In genomic region chr1:203038891-203039608, GRCh38 we compare ENCODE assay signal across 9 cellular contexts. TPM values are rescaled to one million over a fixed set of nuclear protein-coding genes. Genes with fewer than 3 reads are reported as not detected.
DNase-seq lines count a peak whose midpoint lies in the region; ATAC-seq, FAIRE-seq and TF ChIP-seq lines count a peak whose summit lies in the region.
"Had no signal": no experiment of that assay in that cellular context is flagged by ENCODE, and none has a peak within 500 bp of the region (broad histone marks: within the 10 kb centered on the region; RNA-seq: fewer than 3 reads in every experiment).

No MANE protein-coding gene starts in this region.

- no peak overlapping the region for H2AFZ ChIP-seq in endothelial cell of umbilical vein (ENCODE audit: low read depth, low read length)

- peak; percentile 87 for DNase-seq in D341Med (ENCODE audit: low spot score)
- DNase-seq in NCI-H82 treated with DMSO at 0.1 percent for 48 hours (lab: John Stamatoyannopoulos, UW; ENCODE audit: unreplicated experiment), result peak; percentile 73
- peak; percentile 24 to 34 for DNase-seq in activated CD8-positive, alpha-beta memory T cell treated with anti-CD3 and anti-CD28 coated beads for 4 hours (ENCODE audit: low read depth in 2 of 2)
- peak; percentile 57 for DNase-seq in endothelial cell of umbilical vein (ENCODE audit: low read depth, low spot score)
- DNase-seq in mucosa of descending colon, result peak; percentile 63 to 88 (median 76)
- peak; percentile 20 to 40 for DNase-seq in stimulated activated CD8-positive, alpha-beta memory T cell treated with anti-CD3 and anti-CD28 coated beads, Interleukin-7, amount 100 ng/mL, for 1 hour (ENCODE audit: low read depth in 2 of 2)
- no peak for DNase-seq in H54 (ENCODE audit: insufficient read length, low spot score)

- H3K4me2 ChIP-seq in endothelial cell of umbilical vein (ENCODE audit: insufficient read depth, low read length), result no peak overlapping the region

- no TSS peak for BruUV-seq in endothelial cell of umbilical vein (replicated peaks; lab: Mats Ljungman, UMichigan)

- H3K27ac ChIP-seq in endothelial cell of umbilical vein (ENCODE audit: insufficient read depth, low read depth, low read length), result no peak overlapping the region

- intact Hi-C loops in endothelial cell of umbilical vein (cut with micrococcal nuclease) (loop anchor here (1.0 to 10.0 kb wide), 5 partner anchors 78 to 286 kb away; no protein-coding TSS in a partner anchor), mucosa of descending colon (cut with DNase I, micrococcal nuclease) (loop anchor here in 1 of 2 donors (2.0 kb wide), 1 partner anchor 134 kb away; no protein-coding TSS in a partner anchor)

- no peaks in the 10 kb centered on the region for H4K20me1 ChIP-seq in endothelial cell of umbilical vein (replicated peaks; ENCODE audit: control insufficient read depth, extremely low read depth, insufficient read depth, low read length)

- H3K27me3 ChIP-seq in endothelial cell of umbilical vein (ENCODE audit: control insufficient read depth in 2 of 2, insufficient read depth in 2 of 2, low read length in 2 of 2), result peaks cover 0 to 18% of the 10 kb centered on the region in 2 experiments

- peak; percentile 86 for TF ChIP-seq CTCF in endothelial cell of umbilical vein (IDR thresholded peaks at IDR 0.05; ENCODE audit: extremely low read depth in 1 of 2, insufficient read depth in 1 of 2, low read depth in 1 of 2, low read length in 2 of 2)
- TF ChIP-seq CTCF in mucosa of descending colon (IDR thresholded peaks at IDR 0.05), result peak; percentile 76

- H3K4me3 ChIP-seq in endothelial cell of umbilical vein (replicated peaks in 1 of 3; ENCODE audit: insufficient read depth in 1 of 3, low read depth in 1 of 3, low read length in 3 of 3), result no peak overlapping the region
- no peak overlapping the region for H3K4me3 ChIP-seq in mucosa of descending colon

- no peak overlapping the region for H3K9ac ChIP-seq in endothelial cell of umbilical vein (replicated peaks; ENCODE audit: extremely low read depth, insufficient read depth, low read length)

- H3K9me3 ChIP-seq in endothelial cell of umbilical vein (replicated peaks; ENCODE audit: control insufficient read depth, insufficient read depth, low read length), result no peaks in the 10 kb centered on the region
- H3K9me3 ChIP-seq in mucosa of descending colon, result no peaks in the 10 kb centered on the region

- ATAC-seq in HG03103 (IDR thresholded peaks at IDR 0.05; ENCODE audit: low read depth, unreplicated experiment) (peak; percentile 58), mucosa of descending colon (peak; percentile 88)

- H3K9me1 ChIP-seq in endothelial cell of umbilical vein (replicated peaks; ENCODE audit: control insufficient read depth, extremely low read depth, insufficient read depth, low read length), result no peaks in the 10 kb centered on the region

- CTCF ChIA-PET in endothelial cell of umbilical vein (lab: Charles Lee), result interaction anchor here (0.5 to 7.3 kb wide), 41 partner anchors 10 to 402 kb away, joined by 3 to 363 read pairs (median 5); partner anchors contain the start of genes MYBPH, PPFIA4 and TMEM183A

- dilution Hi-C loops in endothelial cell of umbilical vein (cut with MboI; ENCODE audit: extremely low pct_ligation_motif_present, low sequenced_read_pairs), result no loop called here

- H3K79me2 ChIP-seq in endothelial cell of umbilical vein (ENCODE audit: control insufficient read depth, insufficient read depth, low read length), result no peaks in the 10 kb centered on the region

- no peaks in the 10 kb centered on the region for H3K36me3 ChIP-seq in endothelial cell of umbilical vein (ENCODE audit: control insufficient read depth in 2 of 2, extremely low read depth in 1 of 2, insufficient read depth in 2 of 2, low read length in 2 of 2)
- no peaks in the 10 kb centered on the region for H3K36me3 ChIP-seq in mucosa of descending colon (ENCODE audit: low read depth)

- TF ChIP-seq POLR2A in endothelial cell of umbilical vein (IDR thresholded peaks at IDR 0.05; ENCODE audit: low read depth, low read length) (no peak), H54 (IDR thresholded peaks at IDR 0.05; ENCODE audit: low read depth, low read length) (no peak)

- peak; percentile 94 for FAIRE-seq in endothelial cell of umbilical vein (lab: Jason Lieb, UNC)
- no peak for FAIRE-seq in H54 (lab: Jason Lieb, UNC)

- H3K4me1 ChIP-seq in endothelial cell of umbilical vein (ENCODE audit: control insufficient read depth, extremely low read depth, insufficient read depth, low read length) (no peaks in the 10 kb centered on the region), mucosa of descending colon (ENCODE audit: low read depth) (no peaks in the 10 kb centered on the region)

- POLR2A ChIA-PET in endothelial cell of umbilical vein (lab: Charles Lee), result interaction anchor here (1.0 kb wide), 1 partner anchor 177 kb away, joined by 3 read pairs; no protein-coding TSS in a partner anchor

TF ChIP-seq in endothelial cell of umbilical vein, 7 proteins besides CTCF, POLR2A, EP300 and RAD21:
- TF ChIP-seq POLR2AphosphoS5 (IDR thresholded peaks at IDR 0.05; ENCODE audit: insufficient read depth, low read depth, low read length) (no peak), MAX (IDR thresholded peaks at IDR 0.05; ENCODE audit: insufficient read depth, insufficient read length) (no peak), MYC (IDR thresholded peaks at IDR 0.05; ENCODE audit: low read depth, low read length) (no peak), GATA2 (IDR thresholded peaks at IDR 0.05; ENCODE audit: insufficient read depth, insufficient read length, low read depth, low read length) (no peak), FOS (IDR thresholded peaks at IDR 0.05; ENCODE audit: borderline replicate concordance, insufficient read depth, low read length) (no peak), EZH2 (IDR thresholded peaks at IDR 0.05; ENCODE audit: borderline replicate concordance, low read depth, low read length, severe bottlenecking) (no peak), JUN (IDR thresholded peaks at IDR 0.05; ENCODE audit: borderline replicate concordance, insufficient read depth, insufficient read length, low read depth) (no peak)

RNA-seq across cellular contexts. Expression of gene PPFIA4, which starts 12.8 kb away (rescaled TPM):
- total RNA-seq in endothelial cell of umbilical vein (0.16 and 0.22 TPM in 2 replicates), mucosa of descending colon (1 to 10 TPM in 1 of 3 donors, under 1 TPM in 2; 0.43 to 4.0 (median 0.60) TPM)
- 0.13 and 0.17 TPM in 2 replicates for polyA plus RNA-seq in endothelial cell of umbilical vein
- polyA plus RNA-seq in endothelial cell of umbilical vein (2011; cell fraction: cytosol; rRNA removed), result 0.03 and 0.04 TPM in 2 replicates
- polyA plus RNA-seq in endothelial cell of umbilical vein (2011; cell fraction: nucleus; rRNA removed), result 1.3 and 1.4 TPM in 2 replicates
- 0.37 and 0.58 TPM in 2 replicates for polyA plus RNA-seq in endothelial cell of umbilical vein (2012)
- 0.38 and 3.5 TPM in 2 replicates for polyA minus RNA-seq in endothelial cell of umbilical vein
- polyA minus RNA-seq in endothelial cell of umbilical vein (2011; cell fraction: cytosol; rRNA and poly(A)+ RNA removed), result 0.31 TPM
- polyA minus RNA-seq in endothelial cell of umbilical vein (2011; cell fraction: nucleus; rRNA and poly(A)+ RNA removed), result 0.24 and 2.0 TPM in 2 replicates

RNA-seq across cellular contexts. Expression of gene TMEM183A, which starts 31.9 kb away (rescaled TPM):
- total RNA-seq in endothelial cell of umbilical vein, result 59.4 and 65.5 TPM in 2 replicates
- 92.1 and 110 TPM in 2 replicates for polyA plus RNA-seq in endothelial cell of umbilical vein
- 78.2 and 95.6 TPM in 2 replicates for polyA plus RNA-seq in endothelial cell of umbilical vein (2011; cell fraction: cytosol; rRNA removed)
- 103 and 107 TPM in 2 replicates for polyA plus RNA-seq in endothelial cell of umbilical vein (2011; cell fraction: nucleus; rRNA removed)
- 42.3 and 51.8 TPM in 2 replicates for polyA plus RNA-seq in endothelial cell of umbilical vein (2012)
- polyA minus RNA-seq in endothelial cell of umbilical vein, result 127 and 145 TPM in 2 replicates
- polyA minus RNA-seq in endothelial cell of umbilical vein (2011; cell fraction: cytosol; rRNA and poly(A)+ RNA removed), result 50.8 TPM
- 42.7 and 72.4 TPM in 2 replicates for polyA minus RNA-seq in endothelial cell of umbilical vein (2011; cell fraction: nucleus; rRNA and poly(A)+ RNA removed)
- total RNA-seq in mucosa of descending colon, result 100 to 1,000 TPM in 1 of 3 donors, 10 to 100 TPM in 2; 73.9 to 108 (median 93.2) TPM

RNA-seq across cellular contexts. Expression of gene MYOG, which starts 46.8 kb away (rescaled TPM):
- total RNA-seq in endothelial cell of umbilical vein, result not detected in 2 replicates
- polyA plus RNA-seq in endothelial cell of umbilical vein, result not detected in 2 replicates
- not detected in 2 replicates for polyA plus RNA-seq in endothelial cell of umbilical vein (2011; cell fraction: cytosol; rRNA removed)
- polyA plus RNA-seq in endothelial cell of umbilical vein (2011; cell fraction: nucleus; rRNA removed), result not detected in 2 replicates
- polyA plus RNA-seq in endothelial cell of umbilical vein (2012), result not detected in 2 replicates
- polyA minus RNA-seq in endothelial cell of umbilical vein, result not detected in 2 replicates
- polyA minus RNA-seq in endothelial cell of umbilical vein (2011; cell fraction: cytosol; rRNA and poly(A)+ RNA removed), result not detected
- polyA minus RNA-seq in endothelial cell of umbilical vein (2011; cell fraction: nucleus; rRNA and poly(A)+ RNA removed), result not detected in 2 replicates
- total RNA-seq in mucosa of descending colon, result not detected
- total RNA-seq: T-helper 1 cell treated with Interleukin-12 subunit alpha and Interleukin-12 subunit beta and Interleukin-4 antibody, amounts not matched to agents 30 ng/mL and 1 ng/mL, for 36 hours had no signal
